In the genomic region with DNA sequence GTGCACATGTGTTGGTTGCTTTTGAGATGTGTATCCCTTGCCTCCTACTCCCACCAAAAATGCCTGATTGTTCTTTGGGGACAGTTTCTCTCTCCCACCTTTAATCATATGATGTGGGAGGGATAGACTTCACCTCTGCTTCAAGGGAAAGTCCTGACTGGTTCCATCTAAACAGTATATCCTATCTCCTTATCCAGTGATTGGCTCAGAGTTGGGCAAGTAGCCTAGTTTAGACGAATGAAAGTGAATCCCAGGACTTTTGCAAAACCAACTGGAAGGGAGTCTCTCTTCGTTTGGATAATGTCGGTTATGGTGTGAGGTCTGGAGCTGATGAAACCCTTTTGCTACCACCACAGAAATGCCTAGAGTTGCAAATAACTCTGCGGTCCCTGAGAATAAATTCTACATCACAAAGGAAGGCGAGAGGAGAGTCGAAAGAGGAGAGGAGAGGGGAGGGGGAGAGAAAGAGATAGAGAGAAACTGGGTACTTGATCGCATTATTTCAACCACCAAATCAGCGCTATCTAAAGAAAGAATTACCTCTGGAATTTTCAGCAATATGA, we compare ENCODE assay signal across 1 cellular context.
TF ChIP-seq lines count a peak whose summit lies in the region.

No MANE protein-coding gene starts in this region.

TF ChIP-seq in WTC11, 78 proteins besides CTCF, POLR2A, EP300 and RAD21 (continued from another document):
- TF ChIP-seq, protein P1, sequence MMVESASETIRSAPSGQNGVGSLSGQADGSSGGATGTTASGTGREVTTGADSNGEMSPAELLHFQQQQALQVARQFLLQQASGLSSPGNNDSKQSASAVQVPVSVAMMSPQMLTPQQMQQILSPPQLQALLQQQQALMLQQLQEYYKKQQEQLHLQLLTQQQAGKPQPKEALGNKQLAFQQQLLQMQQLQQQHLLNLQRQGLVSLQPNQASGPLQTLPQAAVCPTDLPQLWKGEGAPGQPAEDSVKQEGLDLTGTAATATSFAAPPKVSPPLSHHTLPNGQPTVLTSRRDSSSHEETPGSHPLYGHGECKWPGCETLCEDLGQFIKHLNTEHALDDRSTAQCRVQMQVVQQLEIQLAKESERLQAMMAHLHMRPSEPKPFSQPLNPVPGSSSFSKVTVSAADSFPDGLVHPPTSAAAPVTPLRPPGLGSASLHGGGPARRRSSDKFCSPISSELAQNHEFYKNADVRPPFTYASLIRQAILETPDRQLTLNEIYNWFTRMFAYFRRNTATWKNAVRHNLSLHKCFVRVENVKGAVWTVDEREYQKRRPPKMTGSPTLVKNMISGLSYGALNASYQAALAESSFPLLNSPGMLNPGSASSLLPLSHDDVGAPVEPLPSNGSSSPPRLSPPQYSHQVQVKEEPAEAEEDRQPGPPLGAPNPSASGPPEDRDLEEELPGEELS (CRISPR knock-in tag; IDR thresholded peaks at IDR 0.05), result no peak
- TF ChIP-seq NFYB (CRISPR knock-in tag; conservative IDR thresholded peaks at IDR 0.05; ENCODE audit: low read depth) (peak; percentile 30; the same call in 1 of the 2 replicates), ZNF138 (CRISPR knock-in tag; conservative IDR thresholded peaks at IDR 0.05) (no peak)
